1 cellular context compared by ENCODE assay signal in genomic region chr14:60091550-60092511, GRCh38.
TF ChIP-seq lines count a peak whose summit lies in the region.

PCNX4 (plus strand) TSS chr14:60091923; CDS start chr14:60107639, 15,716 bp downstream.

TF ChIP-seq in HEK293, 187 proteins besides CTCF, POLR2A, EP300 and RAD21 (continued from another document and continues in another):
- no peak for TF ChIP-seq BCL6B (tag by site-specific recombination; IDR thresholded peaks at IDR 0.05)
- 0 out of 2 replicates have a peak, but pooled peaks have one; percentile 23 for TF ChIP-seq ZNF843 (tag by site-specific recombination; IDR thresholded peaks at IDR 0.05)
- TF ChIP-seq ZNF280D (tag by site-specific recombination; IDR thresholded peaks at IDR 0.05), result no peak
- TF ChIP-seq ZSCAN30 (tag by site-specific recombination; IDR thresholded peaks at IDR 0.05), result peak; percentile 50; the same call in 1 of the 2 replicates
- TF ChIP-seq AEBP2 (tag by site-specific recombination; IDR thresholded peaks at IDR 0.05; ENCODE audit: borderline replicate concordance), result no peak
- no peak for TF ChIP-seq ZNF311 (tag by site-specific recombination; IDR thresholded peaks at IDR 0.05; ENCODE audit: borderline replicate concordance)
- no peak for TF ChIP-seq SCRT2 (tag by site-specific recombination; IDR thresholded peaks at IDR 0.05)
- TF ChIP-seq ZNF560 (tag by site-specific recombination; IDR thresholded peaks at IDR 0.05; ENCODE audit: borderline replicate concordance), result no peak
- TF ChIP-seq ZNF18 (tag by site-specific recombination; IDR thresholded peaks at IDR 0.05), result no peak; the same call in 1 of the 2 replicates
- TF ChIP-seq ZNF639 (tag by site-specific recombination; IDR thresholded peaks at IDR 0.05), result no peak
- TF ChIP-seq ZBTB48 (tag by site-specific recombination; IDR thresholded peaks at IDR 0.05), result peak; percentile 79; the same call in 1 of the 2 replicates
- TF ChIP-seq SALL2 (tag by site-specific recombination; IDR thresholded peaks at IDR 0.05; ENCODE audit: borderline replicate concordance), result no peak
- no peak for TF ChIP-seq ZNF221 (tag by site-specific recombination; IDR thresholded peaks at IDR 0.05; ENCODE audit: borderline replicate concordance)
- no peak for TF ChIP-seq ZNF610 (tag by site-specific recombination; IDR thresholded peaks at IDR 0.05; ENCODE audit: borderline replicate concordance)
- TF ChIP-seq ZNF585B (tag by site-specific recombination; IDR thresholded peaks at IDR 0.05), result no peak
- TF ChIP-seq ZNF677 (tag by site-specific recombination; IDR thresholded peaks at IDR 0.05), result no peak
- TF ChIP-seq KLF8 (tag by site-specific recombination; IDR thresholded peaks at IDR 0.05), result peak; percentile 60
- no peak for TF ChIP-seq ATF2 (tag by site-specific recombination; IDR thresholded peaks at IDR 0.05; ENCODE audit: low read depth)
- no peak for TF ChIP-seq ZFHX2 (tag by site-specific recombination; conservative IDR thresholded peaks at IDR 0.05)
- TF ChIP-seq ZNF423 (tag by site-specific recombination; IDR thresholded peaks at IDR 0.05), result no peak
- TF ChIP-seq ZSCAN4 (tag by site-specific recombination; IDR thresholded peaks at IDR 0.05), result no peak
- peak; percentile 66 for TF ChIP-seq ZNF341 (tag by site-specific recombination; IDR thresholded peaks at IDR 0.05; ENCODE audit: low read depth)
- TF ChIP-seq ZFP69B (tag by site-specific recombination; IDR thresholded peaks at IDR 0.05), result peak; percentile 57; the same call in 1 of the 2 replicates
- no peak for TF ChIP-seq ZNF555 (tag by site-specific recombination; conservative IDR thresholded peaks at IDR 0.05)
- no peak for TF ChIP-seq ZNF138 (tag by site-specific recombination; IDR thresholded peaks at IDR 0.05; ENCODE audit: borderline replicate concordance)
- peak; percentile 20; the same call in 1 of the 2 replicates for TF ChIP-seq ZNF660 (tag by site-specific recombination; IDR thresholded peaks at IDR 0.05)
- TF ChIP-seq ZNF558 (tag by site-specific recombination; IDR thresholded peaks at IDR 0.05), result no peak
- no peak for TF ChIP-seq ZNF350 (tag by site-specific recombination; IDR thresholded peaks at IDR 0.05)
- no peak for TF ChIP-seq ZNF621 (tag by site-specific recombination; IDR thresholded peaks at IDR 0.05)
- peak; percentile 58; the same call in 1 of the 2 replicates for TF ChIP-seq SP7 (tag by site-specific recombination; IDR thresholded peaks at IDR 0.05)
- peak; percentile 74 for TF ChIP-seq ZNF600 (tag by site-specific recombination; IDR thresholded peaks at IDR 0.05)
- peak; percentile 91 for TF ChIP-seq ZNF335 (tag by site-specific recombination; conservative IDR thresholded peaks at IDR 0.05)
- TF ChIP-seq ZNF664 (tag by site-specific recombination; IDR thresholded peaks at IDR 0.05), result no peak
- no peak for TF ChIP-seq ZNF792 (tag by site-specific recombination; IDR thresholded peaks at IDR 0.05)
- TF ChIP-seq ZNF184 (tag by site-specific recombination; IDR thresholded peaks at IDR 0.05), result 0 out of 2 replicates have a peak, but pooled peaks have one; percentile 21
- TF ChIP-seq REST (tag by site-specific recombination; IDR thresholded peaks at IDR 0.05), result no peak
- TF ChIP-seq ZNF248 (tag by site-specific recombination; IDR thresholded peaks at IDR 0.05), result no peak
- TF ChIP-seq ZNF473 (tag by site-specific recombination; IDR thresholded peaks at IDR 0.05), result no peak
- TF ChIP-seq ZNF626 (tag by site-specific recombination; IDR thresholded peaks at IDR 0.05), result no peak
- TF ChIP-seq ZNF223 (tag by site-specific recombination; IDR thresholded peaks at IDR 0.05), result no peak
- TF ChIP-seq ZNF37A (tag by site-specific recombination; IDR thresholded peaks at IDR 0.05), result no peak
- TF ChIP-seq SP2 (tag by site-specific recombination; IDR thresholded peaks at IDR 0.05), result peak; percentile 59
- TF ChIP-seq ZNF324 (tag by site-specific recombination; IDR thresholded peaks at IDR 0.05), result no peak
- no peak for TF ChIP-seq ZNF510 (tag by site-specific recombination; IDR thresholded peaks at IDR 0.05; ENCODE audit: insufficient replicate concordance)
- TF ChIP-seq YY2 (tag by site-specific recombination; IDR thresholded peaks at IDR 0.05), result 0 out of 2 replicates have a peak, but pooled peaks have one; percentile 42
- TF ChIP-seq WT1 (tag by site-specific recombination; IDR thresholded peaks at IDR 0.05), result no peak; the same call in 1 of the 2 replicates
- TF ChIP-seq ZNF658 (tag by site-specific recombination; IDR thresholded peaks at IDR 0.05), result no peak
- TF ChIP-seq ZNF768 (tag by site-specific recombination; IDR thresholded peaks at IDR 0.05), result no peak
- TF ChIP-seq ZNF175 (tag by site-specific recombination; IDR thresholded peaks at IDR 0.05), result no peak
- TF ChIP-seq ZNF121 (tag by site-specific recombination; IDR thresholded peaks at IDR 0.05), result 0 out of 2 replicates have a peak, but pooled peaks have one; percentile 51
- no peak for TF ChIP-seq ZNF132 (tag by site-specific recombination; IDR thresholded peaks at IDR 0.05; ENCODE audit: borderline replicate concordance)
- TF ChIP-seq ZNF391 (tag by site-specific recombination; IDR thresholded peaks at IDR 0.05; ENCODE audit: borderline replicate concordance, low read depth), result 0 out of 2 replicates have a peak, but pooled peaks have one; percentile 9
- no peak for TF ChIP-seq ZNF707 (tag by site-specific recombination; IDR thresholded peaks at IDR 0.05)
- TF ChIP-seq BCL11A (tag by site-specific recombination; IDR thresholded peaks at IDR 0.05; ENCODE audit: low read depth), result no peak
- no peak for TF ChIP-seq ZNF157 (tag by site-specific recombination; IDR thresholded peaks at IDR 0.05)
- no peak for TF ChIP-seq ZNF416 (tag by site-specific recombination; IDR thresholded peaks at IDR 0.05)
- TF ChIP-seq ZNF404 (tag by site-specific recombination; IDR thresholded peaks at IDR 0.05), result no peak
